Comparison of ENCODE assay signal across 1 cellular context in genomic region chrX:6292599-6292998, GRCh38.
TF ChIP-seq lines count a peak whose summit lies in the region.

No MANE protein-coding gene starts in this region.

TF ChIP-seq in liver, 16 proteins besides CTCF, POLR2A, EP300 and RAD21 (continued from another document):
- TF ChIP-seq JUND (IDR thresholded peaks at IDR 0.05) = no peak
TF ChIP-seq in liver: peak in this region for 0.
